16 cellular contexts compared by ENCODE assay signal in genomic region chr6:150363733-150364132, GRCh38. TPM values are rescaled to one million over a fixed set of nuclear protein-coding genes. Genes with fewer than 3 reads are reported as not detected.
DNase-seq lines count a peak whose midpoint lies in the region; ATAC-seq and TF ChIP-seq lines count a peak whose summit lies in the region.
"Had no signal": no experiment of that assay in that cellular context is flagged by ENCODE, and none has a peak within 500 bp of the region (broad histone marks: within the 10 kb centered on the region; RNA-seq: fewer than 3 reads in every experiment).

No MANE protein-coding gene starts in this region.

- H3K4me3 ChIP-seq in BLaER1 (no peak overlapping the region), DND-41 (ENCODE audit: low read depth in 1 of 2, low read length in 2 of 2) (no peak overlapping the region), lower lobe of right lung (no peak overlapping the region)

- ATAC-seq in DND-41 (ENCODE audit: insufficient read depth, low read depth) (no peak; the same call in 2 of the 3 replicates), GM18519 (IDR thresholded peaks at IDR 0.05; ENCODE audit: low FRiP score, unreplicated experiment) (no peak), lower lobe of right lung (no peak)
- ATAC-seq: PC-3 had no signal

- TF ChIP-seq CTCF in DND-41 (IDR thresholded peaks at IDR 0.05; ENCODE audit: borderline replicate concordance, extremely low read depth, low read length, poor library complexity, severe bottlenecking) (no peak), lower lobe of right lung (IDR thresholded peaks at IDR 0.05) (no peak)

- H3K27ac ChIP-seq in BLaER1: no peak overlapping the region
- H3K27ac ChIP-seq in DND-41 (ENCODE audit: low read length): no peak overlapping the region
- H3K27ac ChIP-seq in lower lobe of right lung: no peak overlapping the region

- H3K4me2 ChIP-seq in BLaER1: peak overlapping the region; percentile 61
- no peak overlapping the region for H3K4me2 ChIP-seq in DND-41 (ENCODE audit: insufficient read depth, low read length)

- H3K9me3 ChIP-seq in BLaER1 (no peaks in the 10 kb centered on the region), DND-41 (ENCODE audit: insufficient read depth, low read length, severe bottlenecking) (no peaks in the 10 kb centered on the region), lower lobe of right lung (no peaks in the 10 kb centered on the region)

- H3K4me1 ChIP-seq in BLaER1 (peaks cover 33% of the 10 kb centered on the region), DND-41 (ENCODE audit: insufficient read depth, low read length) (no peaks in the 10 kb centered on the region), lower lobe of right lung (no peaks in the 10 kb centered on the region)

- intact Hi-C loops in lower lobe of right lung (cut with DNase I): no loop called here

- no peaks in the 10 kb centered on the region for H4K20me1 ChIP-seq in BLaER1
- no peaks in the 10 kb centered on the region for H4K20me1 ChIP-seq in DND-41 (ENCODE audit: insufficient read depth, low read length)

- DNase-seq in DND-41: peak; percentile 10
- DNase-seq in NCI-H2029 treated with DMSO at 0.1 percent for 48 hours (lab: John Stamatoyannopoulos, UW): peak; percentile 1
- peak; percentile 23 for DNase-seq in ecto neural progenitor cell (ENCODE audit: low spot score)
- DNase-seq in HuH-7 (ENCODE audit: low spot score): no peak
- DNase-seq in DMS114 treated with DMSO at 0.1 percent for 48 hours (lab: John Stamatoyannopoulos, UW; ENCODE audit: unreplicated experiment): no peak
- DNase-seq in lower lobe of right lung: no peak
- DNase-seq: CD4-positive, alpha-beta T cell; HCEC 1CT; NCI-H1105; NCI-H1694 treated with DMSO at 0.1 percent for 48 hours; NK-92 treated with Interleukin-12 subunit alpha and Interleukin-12 subunit beta, amount 100 ng/mL, for 24 hours; PC-3 had no signal

- H3K79me2 ChIP-seq in DND-41 (ENCODE audit: insufficient read depth, low read length): no peaks in the 10 kb centered on the region

- no peaks in the 10 kb centered on the region for H3K27me3 ChIP-seq in BLaER1
- H3K27me3 ChIP-seq in DND-41 (ENCODE audit: insufficient read depth, low read length, poor library complexity): peaks cover 5% of the 10 kb centered on the region
- no peaks in the 10 kb centered on the region for H3K27me3 ChIP-seq in lower lobe of right lung (ENCODE audit: low read depth)

- no peak overlapping the region for H2AFZ ChIP-seq in DND-41 (ENCODE audit: low read depth, low read length)

- H3K9ac ChIP-seq in BLaER1 (no peak overlapping the region), DND-41 (ENCODE audit: low read depth, low read length) (no peak overlapping the region)

- H3K36me3 ChIP-seq in BLaER1 (no peaks in the 10 kb centered on the region), DND-41 (ENCODE audit: insufficient read depth, low read length) (no peaks in the 10 kb centered on the region), lower lobe of right lung (no peaks in the 10 kb centered on the region)

RNA-seq across cellular contexts. Expression of gene IYD, which starts 5.1 kb away (rescaled TPM):
- 1.9 TPM for total RNA-seq in lower lobe of right lung
- total RNA-seq: A673; CD4-positive, alpha-beta T cell; SK-MEL-5 had no signal

Comparison
In these comparisons a context has a peak if more than half of its experiments do, and no peak if none do; other contexts are left out.
1. DNase-seq: peak in DND-41 (single experiment), NCI-H2029 treated with DMSO at 0.1 percent for 48 hours (single experiment) and ecto neural progenitor cell (single experiment); none in HuH-7 (single experiment), DMS114 treated with DMSO at 0.1 percent for 48 hours (single experiment) and lower lobe of right lung (single experiment).